Comparison of ENCODE assay signal across 8 cellular contexts in genomic region chr4:70544279-70544870, GRCh38. TPM values are rescaled to one million over a fixed set of nuclear protein-coding genes. Genes with fewer than 3 reads are reported as not detected.
A peak's percentile ranks its signal among the peaks of the same experiment; 100 is the strongest.
DNase-seq lines count a peak whose midpoint lies in the region; ATAC-seq, FAIRE-seq and TF ChIP-seq lines count a peak whose summit lies in the region.

No MANE protein-coding gene starts in this region.

- TF ChIP-seq POLR2A in A549 (IDR thresholded peaks at IDR 0.05; ENCODE audit: low read length), result no peak

- H3K4me3 Mint-ChIP-seq in effector memory CD8-positive, alpha-beta T cell, result no peak overlapping the region

- CTCF ChIA-PET in A549 (lab: Yijun Ruan, JAX), result no interaction called here

- ATAC-seq in A549 (peak in 1 of 2 experiments; percentile 63; a peak in 2 of 6 replicates), GM18519 (IDR thresholded peaks at IDR 0.05; ENCODE audit: low FRiP score, unreplicated experiment) (peak; percentile 68)
- no peak for ATAC-seq in effector memory CD8-positive, alpha-beta T cell (replicated peaks)

- H3K4me2 ChIP-seq in A549, result no peak overlapping the region

- POLR2A ChIA-PET in A549 (lab: Yijun Ruan, JAX), result no interaction called here

- TF ChIP-seq CTCF in A549 (IDR thresholded peaks at IDR 0.05) (peak; percentile 33), bronchial epithelial cell (IDR thresholded peaks at IDR 0.05; ENCODE audit: insufficient read depth, low read length, severe bottlenecking) (peak; percentile 67)

- H3K27ac ChIP-seq in A549, result no peak overlapping the region
- H3K27ac ChIP-seq in small intestine (ENCODE audit: low read depth in 1 of 2, low read length in 1 of 2), result no peak overlapping the region

- no peaks in the 10 kb centered on the region for H3K36me3 ChIP-seq in bronchial epithelial cell (ENCODE audit: control insufficient read depth, insufficient read depth, low read length)
- no peaks in the 10 kb centered on the region for H3K36me3 ChIP-seq in small intestine (ENCODE audit: control insufficient read depth in 2 of 2, insufficient read depth in 2 of 2, low read length in 2 of 2)

- no peak for FAIRE-seq in A549 (lab: Jason Lieb, UNC)
- FAIRE-seq in bronchial epithelial cell (lab: Jason Lieb, UNC), result no peak
- FAIRE-seq in small intestine (lab: Jason Lieb, UNC), result no peak

- no peaks in the 10 kb centered on the region for H3K27me3 ChIP-seq in bronchial epithelial cell (ENCODE audit: control insufficient read depth, insufficient read depth, low read length)
- H3K27me3 ChIP-seq in small intestine (ENCODE audit: control insufficient read depth in 2 of 2, insufficient read depth in 2 of 2, low read length in 2 of 2), result no peaks in the 10 kb centered on the region

- no peak for DNase-seq in A549 (ENCODE audit: low read depth in 1 of 2, low spot score in 1 of 2)
- DNase-seq in HT-29 (ENCODE audit: low spot score), result peak; percentile 18
- DNase-seq in bronchial epithelial cell (ENCODE audit: low read depth), result peak; percentile 58
- DNase-seq in small intestine, result peak; percentile 12
- no peak for DNase-seq in stimulated activated naive CD4-positive, alpha-beta T cell (lab: John Stamatoyannopoulos, UW)
- DNase-seq in COLO829 (ENCODE audit: low spot score), result no peak
- DNase-seq in effector memory CD8-positive, alpha-beta T cell, result no peak

- H3K4me1 Mint-ChIP-seq in effector memory CD8-positive, alpha-beta T cell (ENCODE audit: low read depth in 2 of 2), result no peaks in the 10 kb centered on the region

- H3K9me3 ChIP-seq in A549, result no peaks in the 10 kb centered on the region
- no peaks in the 10 kb centered on the region for H3K9me3 ChIP-seq in small intestine (ENCODE audit: control insufficient read depth, low read depth)

- TF ChIP-seq RAD21 in A549 (conservative IDR thresholded peaks at IDR 0.05 in 1 of 2, IDR thresholded peaks at IDR 0.05 in 1 of 2), result peak; percentile 14 to 34; a peak in 2 of 5 replicates

- H3K36me3 Mint-ChIP-seq in effector memory CD8-positive, alpha-beta T cell (ENCODE audit: insufficient read depth), result peaks cover 3% of the 10 kb centered on the region

- H3K9me3 Mint-ChIP-seq in effector memory CD8-positive, alpha-beta T cell, result no peaks in the 10 kb centered on the region

- peaks cover 10 to 25% of the 10 kb centered on the region in 2 donors for H3K27me3 Mint-ChIP-seq in effector memory CD8-positive, alpha-beta T cell

- TF ChIP-seq EP300 in A549 (IDR thresholded peaks at IDR 0.05), result no peak

- no peak overlapping the region for H3K27ac Mint-ChIP-seq in effector memory CD8-positive, alpha-beta T cell

- H3K4me1 ChIP-seq in A549 (no peaks in the 10 kb centered on the region), small intestine (ENCODE audit: control insufficient read depth in 2 of 2, insufficient read depth in 1 of 2, low read depth in 1 of 2, low read length in 1 of 2) (no peaks in the 10 kb centered on the region)

- no peak overlapping the region for H3K4me3 ChIP-seq in A549
- no peak overlapping the region for H3K4me3 ChIP-seq in bronchial epithelial cell (ENCODE audit: low read depth, low read length)
- H3K4me3 ChIP-seq in small intestine (ENCODE audit: low read depth in 1 of 2, low read length in 2 of 2), result no peak overlapping the region

TF ChIP-seq in A549, 52 proteins besides CTCF, POLR2A, EP300 and RAD21:
- no peak for TF ChIP-seq BHLHE40 (IDR thresholded peaks at IDR 0.05; ENCODE audit: low read depth, low read length)
- TF ChIP-seq KDM1A (IDR thresholded peaks at IDR 0.05; ENCODE audit: low read depth), result no peak
- no peak for TF ChIP-seq NR3C1 (IDR thresholded peaks at IDR 0.05)
- no peak for TF ChIP-seq SMC3 (IDR thresholded peaks at IDR 0.05)
- TF ChIP-seq SREBF2 (IDR thresholded peaks at IDR 0.05), result no peak
- TF ChIP-seq BCL3 (IDR thresholded peaks at IDR 0.05), result no peak

RNA-seq across cellular contexts. Expression of gene AMTN, which starts 26.0 kb away (rescaled TPM):
- not detected in 2 replicates for polyA plus RNA-seq in A549 (2011; rRNA removed)
- not detected in 2 replicates for polyA plus RNA-seq in A549 (2012; cell fraction: cytosol; rRNA removed)
- polyA plus RNA-seq in A549 (2012; cell fraction: nucleus; rRNA removed), result 0.07 TPM in 1 of 2 replicates, not detected in the other
- polyA plus RNA-seq in A549 (2017; fragmentation: RNase III; extraction: RNeasy Plus Mini Kit Qiagen cat#74134 plus additional on column Dnase treatment), result not detected in 3 replicates
- polyA minus RNA-seq in A549 (2011; rRNA and poly(A)+ RNA removed), result 0.49 TPM in 1 of 2 replicates, not detected in the other
- total RNA-seq in HT-29 (2014; rRNA removed; shearing (Covaris generic)), result not detected in 2 replicates
- total RNA-seq in bronchial epithelial cell, result 0.38 and 0.79 TPM in 2 replicates
- not detected for polyA plus RNA-seq in small intestine

RNA-seq across cellular contexts. Expression of gene AMBN, which starts 47.7 kb away (rescaled TPM):
- polyA plus RNA-seq in A549 (2011; rRNA removed), result not detected in 2 replicates
- not detected in 2 replicates for polyA plus RNA-seq in A549 (2012; cell fraction: cytosol; rRNA removed)
- polyA plus RNA-seq in A549 (2012; cell fraction: nucleus; rRNA removed), result not detected in 2 replicates
- polyA plus RNA-seq in A549 (2017; fragmentation: RNase III; extraction: RNeasy Plus Mini Kit Qiagen cat#74134 plus additional on column Dnase treatment), result not detected in 3 replicates
- not detected in 2 replicates for polyA minus RNA-seq in A549 (2011; rRNA and poly(A)+ RNA removed)
- not detected in 2 replicates for total RNA-seq in HT-29 (2014; rRNA removed; shearing (Covaris generic))
- total RNA-seq in bronchial epithelial cell, result not detected in 2 replicates
- polyA plus RNA-seq in small intestine, result not detected

Comparison
In these comparisons a context has a peak if more than half of its experiments do, and no peak if none do; other contexts are left out.
1. DNase-seq: peak in HT-29 (single experiment), bronchial epithelial cell (single experiment) and small intestine (single experiment); none in A549 (0 of 2), stimulated activated naive CD4-positive, alpha-beta T cell (0 of 6), COLO829 (single experiment) and effector memory CD8-positive, alpha-beta T cell (0 of 3).